Comparison of ENCODE assay signal across 35 cellular contexts in genomic region chr16:54526087-54526486, GRCh38.
"Had no signal": no experiment of that assay in that cellular context is flagged by ENCODE, and none has a peak within 500 bp of the region (broad histone marks: within the 10 kb centered on the region; RNA-seq: fewer than 3 reads in every experiment).

No MANE protein-coding gene starts in this region.

- DNase-seq: Karpas-422, Kasumi-1, MG63, MM.1S, MV-4-11, NCI-H1048, NCI-H1092, NCI-H1092 treated with DMSO at 0.1 percent for 48 hours, NCI-H1105, NCI-H1105 treated with DMSO at 0.1 percent for 48 hours, NCI-H1417, NCI-H1417 treated with DMSO at 0.1 percent for 48 hours, NCI-H1436, NCI-H1436 treated with DMSO at 0.1 percent for 48 hours, NCI-H146, NCI-H1694, NCI-H1694 treated with DMSO at 0.1 percent for 48 hours, NCI-H187, NCI-H187 treated with DMSO at 0.1 percent for 48 hours, NCI-H1930, NCI-H2029, NCI-H2029 treated with DMSO at 0.1 percent for 48 hours, NCI-H2081, NCI-H2081 treated with DMSO at 0.1 percent for 48 hours, NCI-H2107, NCI-H2171, NCI-H2171 treated with DMSO at 0.1 percent for 48 hours, NCI-H2227 treated with DMSO at 0.1 percent for 48 hours, NCI-H226, NCI-H345, NCI-H446, NCI-H446 treated with DMSO at 0.1 percent for 48 hours, NCI-H510A, NCI-H510A treated with DMSO at 0.1 percent for 48 hours had no signal

- H3K9ac ChIP-seq: KMS-11 had no signal

- H3K36me3 ChIP-seq: MG63 had no signal

- H3K4me3 ChIP-seq: MG63 had no signal

- H3K4me2 ChIP-seq: KMS-11 had no signal

- H3K27ac ChIP-seq: KMS-11 had no signal

- H3K27me3 ChIP-seq: MG63 had no signal
